Comparison of ENCODE assay signal across 9 cellular contexts in the genomic region with DNA sequence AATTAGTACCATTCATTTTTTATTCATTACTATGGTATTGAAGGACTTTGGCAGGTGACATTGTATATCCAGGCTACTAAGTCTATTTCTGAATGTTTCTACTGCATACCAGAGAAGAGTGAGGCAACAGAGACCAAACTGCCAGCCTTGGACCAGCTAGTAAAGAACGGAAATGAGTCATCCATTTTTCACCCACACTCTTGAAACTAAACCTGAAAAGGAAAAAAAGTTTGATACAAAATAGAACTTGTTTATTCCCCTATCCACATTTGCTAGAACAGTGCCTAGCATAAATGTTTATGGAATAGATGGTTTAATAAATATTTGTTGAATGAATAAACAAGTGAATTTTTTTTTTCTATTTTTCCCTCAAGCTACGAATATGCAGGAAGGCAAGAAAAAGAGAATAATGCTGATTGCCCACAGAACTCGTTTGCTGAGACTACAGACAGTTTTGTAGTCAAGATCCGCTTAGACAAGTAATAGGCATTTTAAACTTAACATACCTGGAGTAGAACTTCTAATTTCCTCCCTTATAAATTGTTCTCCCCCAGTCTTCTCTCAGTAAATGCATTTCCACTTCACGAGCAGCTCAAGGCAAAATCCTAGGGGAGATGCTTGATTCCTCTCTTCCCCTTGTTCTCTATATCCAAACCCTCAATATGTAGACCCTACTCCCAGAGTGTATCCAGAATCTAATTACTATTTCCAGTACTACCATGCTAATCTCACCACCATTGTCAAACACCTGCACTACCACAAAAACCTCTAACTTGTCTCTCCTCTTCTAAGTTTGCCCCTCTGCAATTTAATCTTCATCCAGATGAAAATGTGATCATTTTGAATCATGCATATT.
DNase-seq lines count a peak whose midpoint lies in the region; ATAC-seq and TF ChIP-seq lines count a peak whose summit lies in the region.
"Had no signal": no experiment of that assay in that cellular context is flagged by ENCODE, and none has a peak within 500 bp of the region (broad histone marks: within the 10 kb centered on the region; RNA-seq: fewer than 3 reads in every experiment).

No MANE protein-coding gene starts in this region.

- H3K4me3 ChIP-seq in HCT116 (replicated peaks in 1 of 2; ENCODE audit: low read depth in 1 of 2, low read length in 2 of 2) (peak overlapping the region in 1 of 2 experiments; percentile 31; a peak in 2 of 4 replicates), MG63 (peak overlapping the region; percentile 2; the same call in 1 of the 2 replicates), foreskin fibroblast (ENCODE audit: low read depth in 1 of 2, low read length in 2 of 2) (no peak overlapping the region), tibial nerve (no peak overlapping the region)
- H3K4me3 ChIP-seq: cardiac muscle cell had no signal

- H3K9me2 ChIP-seq in HCT116 (ENCODE audit: insufficient read depth) = no peaks in the 10 kb centered on the region

- H3K4me2 ChIP-seq in HCT116 (ENCODE audit: low read length) = peak overlapping the region; percentile 58

- H3K27ac Mint-ChIP-seq in progenitor cell of endocrine pancreas = no peak overlapping the region

- H3K36me3 Mint-ChIP-seq in progenitor cell of endocrine pancreas (ENCODE audit: insufficient read depth) = no peaks in the 10 kb centered on the region

- WGBS in tibial nerve, 2 donors = 60 to 67% methylated on average over 5 of the region's 5 CpGs

- H3K4me1 ChIP-seq in HCT116 (ENCODE audit: control insufficient read depth in 1 of 2, insufficient read depth in 2 of 2, low read length in 2 of 2) = peaks cover 18 to 48% of the 10 kb centered on the region in 2 experiments
- peaks cover 0 to 10% (median 5%) of the 10 kb centered on the region in 4 donors for H3K4me1 ChIP-seq in tibial nerve

- H4K20me1 ChIP-seq in HCT116 (ENCODE audit: insufficient read depth) = no peaks in the 10 kb centered on the region

- peak overlapping the region; percentile 98 for H2AFZ ChIP-seq in HCT116 (ENCODE audit: low read depth, low read length, poor library complexity, severe bottlenecking)

- intact Hi-C loops in HCT116 (cut with micrococcal nuclease) = loop anchor here (5.0 kb wide), 1 partner anchor 146 kb away; a partner anchor contains a TSS

- POLR2A ChIA-PET in HCT116 (lab: Charles Lee) = interaction anchor here (0.8 to 1.3 kb wide), 2 partner anchors 10 to 27 kb away, joined by 3 to 5 read pairs; no protein-coding TSS in a partner anchor

- peak in 1 of 2 donors; percentile 33 for TF ChIP-seq EP300 in tibial nerve (IDR thresholded peaks at IDR 0.05)

- no peak for TF ChIP-seq POLR2A in HCT116 (IDR thresholded peaks at IDR 0.05; ENCODE audit: borderline replicate concordance, extremely low read depth, insufficient read depth, insufficient read length)
- TF ChIP-seq POLR2A in tibial nerve (IDR thresholded peaks at IDR 0.05) = no peak

- H3K27ac ChIP-seq in HCT116 (ENCODE audit: low read depth, low read length) (peak overlapping the region; percentile 51; the same call in 1 of the 2 replicates), tibial nerve (peak overlapping the region in 1 of 4 donors; percentile 38)
- H3K27ac ChIP-seq: cardiac muscle cell had no signal

- H3K9ac ChIP-seq in HCT116 (ENCODE audit: low read length) = peak overlapping the region; percentile 19; the same call in 1 of the 2 replicates

- H3K4me1 Mint-ChIP-seq in progenitor cell of endocrine pancreas (ENCODE audit: low read depth) = no peaks in the 10 kb centered on the region

- no peak overlapping the region for H3K4me3 Mint-ChIP-seq in progenitor cell of endocrine pancreas (ENCODE audit: low read depth)

- in situ Hi-C loops in GM13976 (cut with MboI; ENCODE audit: low sequenced_read_pairs, unreplicated experiment) = no loop called here

- H3K27me3 ChIP-seq in HCT116 (ENCODE audit: insufficient read depth, low read length) (no peaks in the 10 kb centered on the region), MG63 (no peaks in the 10 kb centered on the region), tibial nerve (no peaks in the 10 kb centered on the region)
- H3K27me3 ChIP-seq: cardiac muscle cell had no signal

- H3K27me3 Mint-ChIP-seq in progenitor cell of endocrine pancreas = no peaks in the 10 kb centered on the region

- H3K9me3 Mint-ChIP-seq in progenitor cell of endocrine pancreas (ENCODE audit: low read depth) = no peaks in the 10 kb centered on the region

- TF ChIP-seq CTCF in GM13976 (IDR thresholded peaks at IDR 0.05; ENCODE audit: borderline replicate concordance, control extremely low read depth, extremely low read depth, insufficient read depth, missing control alignments) (no peak), HCT116 (IDR thresholded peaks at IDR 0.05 in 2 of 3, conservative IDR thresholded peaks at IDR 0.05 in 1 of 3; ENCODE audit: borderline replicate concordance in 1 of 3, insufficient read depth in 1 of 3, low read depth in 2 of 3, low read length in 2 of 3) (no peak), foreskin fibroblast (IDR thresholded peaks at IDR 0.05; ENCODE audit: low read depth, low read length) (no peak), tibial nerve (IDR thresholded peaks at IDR 0.05) (no peak), progenitor cell of endocrine pancreas (IDR thresholded peaks at IDR 0.05; ENCODE audit: unreplicated experiment) (no peak)

- peak; percentile 40 for DNase-seq in GM13976 (ENCODE audit: low spot score)
- DNase-seq in HCT116 (ENCODE audit: low read depth, low spot score) = peak; percentile 71
- peak; percentile 83 for DNase-seq in MG63
- DNase-seq in activated CD8-positive, alpha-beta memory T cell treated with anti-CD3 and anti-CD28 coated beads, Interleukin-2, amount 50 U/mL, for 4 hours = peak; percentile 19
- peak; percentile 83 to 90 for DNase-seq in foreskin fibroblast
- DNase-seq in stimulated activated CD4-positive, alpha-beta T cell treated with anti-CD3 and anti-CD28 coated beads, Interleukin-4, amount 100 ng/mL, for 1 hour = peak; percentile 16
- no peak for DNase-seq in tibial nerve (ENCODE audit: low spot score in 2 of 2)
- DNase-seq in progenitor cell of endocrine pancreas (ENCODE audit: low spot score, unreplicated experiment) = no peak

- CTCF ChIA-PET in HCT116 (lab: Charles Lee) = no interaction called here

- no peaks in the 10 kb centered on the region for H3K36me3 ChIP-seq in HCT116 (ENCODE audit: control insufficient read depth in 1 of 2, insufficient read depth in 2 of 2, low read length in 2 of 2)
- H3K36me3 ChIP-seq in MG63 = no peaks in the 10 kb centered on the region
- no peaks in the 10 kb centered on the region for H3K36me3 ChIP-seq in tibial nerve
- H3K36me3 ChIP-seq: cardiac muscle cell had no signal

- TF ChIP-seq RAD21 in HCT116 (IDR thresholded peaks at IDR 0.05; ENCODE audit: low read depth) = 0 out of 2 replicates have a peak, but pooled peaks have one; percentile 8

- RAD21 ChIA-PET in HCT116 (lab: Charles Lee; ENCODE audit: low non-redundant PET in 1 of 2, low total read pairs in 2 of 2, uncharacterized antibody in 2 of 2, unreplicated experiment in 2 of 2) = no interaction called here

- ATAC-seq in HCT116 = peak; percentile 79

- no peaks in the 10 kb centered on the region for H3K79me2 ChIP-seq in HCT116 (ENCODE audit: insufficient read depth, low read length)

- TSS peak; percentile 75 for BruUV-seq in HCT116 (replicated peaks; lab: Mats Ljungman, UMichigan)

- no peaks in the 10 kb centered on the region for H3K9me3 ChIP-seq in HCT116 (ENCODE audit: control insufficient read depth in 1 of 2, insufficient read depth in 1 of 2, low read depth in 1 of 2, low read length in 2 of 2)
- H3K9me3 ChIP-seq in MG63 = no peaks in the 10 kb centered on the region
- no peaks in the 10 kb centered on the region for H3K9me3 ChIP-seq in tibial nerve

TF ChIP-seq in HCT116, 20 proteins besides CTCF, POLR2A, EP300 and RAD21 (continues in another document):
- TF ChIP-seq FOSL1 (IDR thresholded peaks at IDR 0.05; ENCODE audit: low read depth) (peak; percentile 91), CBX3 (IDR thresholded peaks at IDR 0.05; ENCODE audit: low read depth) (peak; percentile 69), SP1 (IDR thresholded peaks at IDR 0.05; ENCODE audit: low read depth) (peak; percentile 77), EZH2phosphoT487 (IDR thresholded peaks at IDR 0.05; ENCODE audit: borderline replicate concordance) (no peak), EGR1 (IDR thresholded peaks at IDR 0.05; ENCODE audit: low read depth) (peak; percentile 64), ZNF274 (IDR thresholded peaks at IDR 0.05; ENCODE audit: low read depth, low read length) (no peak), SIN3A (IDR thresholded peaks at IDR 0.05; ENCODE audit: low read depth) (no peak), JUND (IDR thresholded peaks at IDR 0.05) (peak; percentile 91), CEBPB (IDR thresholded peaks at IDR 0.05; ENCODE audit: low read depth) (peak; percentile 91), ELF1 (IDR thresholded peaks at IDR 0.05; ENCODE audit: borderline replicate concordance, low read depth) (no peak), YY1 (IDR thresholded peaks at IDR 0.05; ENCODE audit: extremely low read depth, insufficient replicate concordance, low read depth, low read length) (no peak)
- TF ChIP-seq, protein P1, sequence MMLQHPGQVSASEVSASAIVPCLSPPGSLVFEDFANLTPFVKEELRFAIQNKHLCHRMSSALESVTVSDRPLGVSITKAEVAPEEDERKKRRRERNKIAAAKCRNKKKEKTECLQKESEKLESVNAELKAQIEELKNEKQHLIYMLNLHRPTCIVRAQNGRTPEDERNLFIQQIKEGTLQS (IDR thresholded peaks at IDR 0.05) = peak; percentile 75; the same call in 1 of the 2 replicates
- TF ChIP-seq, protein P2, sequence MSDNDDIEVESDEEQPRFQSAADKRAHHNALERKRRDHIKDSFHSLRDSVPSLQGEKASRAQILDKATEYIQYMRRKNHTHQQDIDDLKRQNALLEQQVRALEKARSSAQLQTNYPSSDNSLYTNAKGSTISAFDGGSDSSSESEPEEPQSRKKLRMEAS (IDR thresholded peaks at IDR 0.05) = no peak
- TF ChIP-seq, protein P3, sequence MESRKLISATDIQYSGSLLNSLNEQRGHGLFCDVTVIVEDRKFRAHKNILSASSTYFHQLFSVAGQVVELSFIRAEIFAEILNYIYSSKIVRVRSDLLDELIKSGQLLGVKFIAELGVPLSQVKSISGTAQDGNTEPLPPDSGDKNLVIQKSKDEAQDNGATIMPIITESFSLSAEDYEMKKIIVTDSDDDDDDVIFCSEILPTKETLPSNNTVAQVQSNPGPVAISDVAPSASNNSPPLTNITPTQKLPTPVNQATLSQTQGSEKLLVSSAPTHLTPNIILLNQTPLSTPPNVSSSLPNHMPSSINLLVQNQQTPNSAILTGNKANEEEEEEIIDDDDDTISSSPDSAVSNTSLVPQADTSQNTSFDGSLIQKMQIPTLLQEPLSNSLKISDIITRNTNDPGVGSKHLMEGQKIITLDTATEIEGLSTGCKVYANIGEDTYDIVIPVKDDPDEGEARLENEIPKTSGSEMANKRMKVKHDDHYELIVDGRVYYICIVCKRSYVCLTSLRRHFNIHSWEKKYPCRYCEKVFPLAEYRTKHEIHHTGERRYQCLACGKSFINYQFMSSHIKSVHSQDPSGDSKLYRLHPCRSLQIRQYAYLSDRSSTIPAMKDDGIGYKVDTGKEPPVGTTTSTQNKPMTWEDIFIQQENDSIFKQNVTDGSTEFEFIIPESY (IDR thresholded peaks at IDR 0.05; ENCODE audit: extremely low read depth, insufficient replicate concordance, low read length) = no peak

Comparison
In these comparisons a context has a peak if more than half of its experiments do, and no peak if none do; other contexts are left out.
1. DNase-seq: peak in GM13976 (single experiment), HCT116 (single experiment), MG63 (single experiment), activated CD8-positive, alpha-beta memory T cell treated with anti-CD3 and anti-CD28 coated beads, Interleukin-2, amount 50 U/mL, for 4 hours (single experiment), foreskin fibroblast (2 of 2) and stimulated activated CD4-positive, alpha-beta T cell treated with anti-CD3 and anti-CD28 coated beads, Interleukin-4, amount 100 ng/mL, for 1 hour (single experiment); none in tibial nerve (0 of 2) and progenitor cell of endocrine pancreas (single experiment).